In the genomic region with DNA sequence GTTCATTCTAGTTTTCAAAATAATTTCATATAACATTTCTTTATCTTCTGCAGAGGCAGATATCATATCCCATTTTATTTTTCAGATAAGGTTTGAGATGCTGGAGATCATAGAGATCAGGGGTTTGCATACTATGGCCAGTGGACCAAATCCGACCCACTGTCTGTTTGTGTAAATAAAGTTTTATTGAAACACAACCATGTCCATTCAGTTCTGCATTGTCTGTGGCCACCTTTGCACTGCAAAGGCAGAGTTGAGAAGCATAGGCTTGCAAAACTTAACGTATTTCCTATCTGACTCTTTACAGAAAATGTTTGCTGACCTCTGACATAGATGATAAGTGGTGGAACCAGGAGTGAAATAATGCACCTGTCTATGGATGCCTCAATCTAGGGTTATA, we compare ENCODE assay signal across 14 cellular contexts.
DNase-seq lines count a peak whose midpoint lies in the region; ATAC-seq, FAIRE-seq and TF ChIP-seq lines count a peak whose summit lies in the region.
"Had no signal": no experiment of that assay in that cellular context is flagged by ENCODE, and none has a peak within 500 bp of the region (broad histone marks: within the 10 kb centered on the region; RNA-seq: fewer than 3 reads in every experiment).

No MANE protein-coding gene starts in this region.

- intact Hi-C loops in GM12878 (cut with micrococcal nuclease; ENCODE audit: unreplicated experiment) = no loop called here
- intact Hi-C loops in CD8-positive, alpha-beta T cell (cut with DNase I, micrococcal nuclease) = no loop called here

- no peaks in the 10 kb centered on the region for H3K9me3 ChIP-seq in GM12878 (replicated peaks; ENCODE audit: control insufficient read depth, insufficient read depth, low read length)
- no peaks in the 10 kb centered on the region for H3K9me3 ChIP-seq in lung (ENCODE audit: control insufficient read depth in 2 of 2, insufficient read depth in 1 of 2, low read length in 1 of 2)
- no peaks in the 10 kb centered on the region for H3K9me3 ChIP-seq in thoracic aorta
- H3K9me3 ChIP-seq in CD8-positive, alpha-beta T cell (ENCODE audit: low read length) = no peaks in the 10 kb centered on the region
- H3K9me3 ChIP-seq: Caco-2 had no signal

- no TSS peak for BruUV-seq in GM12878 (replicated peaks; lab: Mats Ljungman, UMichigan)

- no peaks in the 10 kb centered on the region for H3K9me3 Mint-ChIP-seq in CD8-positive, alpha-beta T cell

- RAD21 ChIA-PET in GM12878 (lab: Charles Lee; ENCODE audit: unreplicated experiment) = no interaction called here

- H3K4me3 ChIP-seq in GM12878 (no peak overlapping the region), lung (no peak overlapping the region), thoracic aorta (no peak overlapping the region)
- H3K4me3 ChIP-seq in CD8-positive, alpha-beta T cell (ENCODE audit: low read depth, low read length) = no peak overlapping the region
- H3K4me3 ChIP-seq: GM23338 had no signal

- no peaks in the 10 kb centered on the region for H3K36me3 Mint-ChIP-seq in CD8-positive, alpha-beta T cell
- H3K36me3 Mint-ChIP-seq: CD4-positive, alpha-beta memory T cell had no signal

- H3K4me1 ChIP-seq in GM12878 (ENCODE audit: control insufficient read depth, insufficient read depth, low read length) = no peaks in the 10 kb centered on the region
- H3K4me1 ChIP-seq in lung (ENCODE audit: control insufficient read depth in 2 of 2, insufficient read depth in 2 of 2, low read length in 2 of 2) = no peaks in the 10 kb centered on the region
- peaks cover 29 to 67% of the 10 kb centered on the region in 2 donors for H3K4me1 ChIP-seq in thoracic aorta (ENCODE audit: control insufficient read depth in 1 of 2, low read depth in 2 of 2)
- no peaks in the 10 kb centered on the region for H3K4me1 ChIP-seq in CD8-positive, alpha-beta T cell (ENCODE audit: insufficient read depth, low read length)
- H3K4me1 ChIP-seq: Caco-2 had no signal

- no peaks in the 10 kb centered on the region for H3K4me1 Mint-ChIP-seq in CD8-positive, alpha-beta T cell (ENCODE audit: low read depth)
- H3K4me1 Mint-ChIP-seq: CD4-positive, alpha-beta memory T cell; GM23338 had no signal

- FAIRE-seq in GM12878 (lab: Jason Lieb, UNC) = no peak
- FAIRE-seq: G401.6 had no signal

- H3K27me3 ChIP-seq in GM12878 (replicated peaks in 1 of 2; ENCODE audit: control insufficient read depth in 2 of 2, insufficient read depth in 2 of 2, low read length in 1 of 2) = no peaks in the 10 kb centered on the region
- H3K27me3 ChIP-seq in lung (ENCODE audit: control insufficient read depth, insufficient read depth) = no peaks in the 10 kb centered on the region
- no peaks in the 10 kb centered on the region for H3K27me3 ChIP-seq in thoracic aorta (replicated peaks; ENCODE audit: insufficient read depth)
- H3K27me3 ChIP-seq in CD8-positive, alpha-beta T cell (ENCODE audit: insufficient read depth, low read length) = no peaks in the 10 kb centered on the region

- no peak overlapping the region for H3K4me3 Mint-ChIP-seq in CD8-positive, alpha-beta T cell
- H3K4me3 Mint-ChIP-seq: CD4-positive, alpha-beta memory T cell; GM23338; H9 had no signal

- no peak overlapping the region for H3K27ac Mint-ChIP-seq in CD8-positive, alpha-beta T cell
- H3K27ac Mint-ChIP-seq: CD4-positive, alpha-beta memory T cell; GM23338; H9 had no signal

- DNase-seq in GM12878 (ENCODE audit: low read depth, low spot score) (no peak), lung (ENCODE audit: low spot score) (peak; percentile 1), thoracic aorta (ENCODE audit: low spot score) (no peak), dermis blood vessel endothelial cell (no peak)
- no peak for DNase-seq in CD8-positive, alpha-beta T cell
- DNase-seq: Caco-2; CD4-positive, alpha-beta memory T cell; DMS153; DND-41; H9 had no signal

- ATAC-seq in GM12878 (no peak), lung (ENCODE audit: insufficient read depth, low FRiP score) (no peak), thoracic aorta (ENCODE audit: insufficient number of reproducible peaks, low FRiP score, low read depth) (no peak), GM18858 (IDR thresholded peaks at IDR 0.05; ENCODE audit: unreplicated experiment) (no peak)
- no peak for ATAC-seq in CD8-positive, alpha-beta T cell
- ATAC-seq: GM23338, HCT116 had no signal

- SMC1A ChIA-PET in GM12878 (lab: Charles Lee; ENCODE audit: uncharacterized antibody, unreplicated experiment) = interaction anchor here (0.7 kb wide), 1 partner anchor 8 kb away, joined by 3 read pairs; no protein-coding TSS in a partner anchor

- no peaks in the 10 kb centered on the region for H3K79me2 ChIP-seq in GM12878 (ENCODE audit: control insufficient read depth, insufficient read depth, low read length)

- no peak overlapping the region for H3K9ac ChIP-seq in GM12878 (ENCODE audit: control insufficient read depth, insufficient read depth, low read length)

- CTCF ChIA-PET in GM12878 (lab: Yijun Ruan, JAX) = no interaction called here
- CTCF ChIA-PET in CD8-positive, alpha-beta T cell (lab: Charles Lee) = no interaction called here

- no peak for TF ChIP-seq RAD21 in GM12878 (IDR thresholded peaks at IDR 0.05; ENCODE audit: insufficient read depth, low read depth, low read length)

- no peaks in the 10 kb centered on the region for H4K20me1 ChIP-seq in GM12878 (ENCODE audit: control insufficient read depth, insufficient read depth)

- no peak for TF ChIP-seq CTCF in GM12878 (IDR thresholded peaks at IDR 0.05 in 2 of 3, conservative IDR thresholded peaks at IDR 0.05 in 1 of 3; ENCODE audit: control insufficient read depth in 2 of 3, extremely low read depth in 1 of 3, insufficient read depth in 1 of 3, low read depth in 3 of 3, low read length in 3 of 3)
- no peak for TF ChIP-seq CTCF in lung (IDR thresholded peaks at IDR 0.05; ENCODE audit: control extremely low read depth, extremely low read depth)
- no peak for TF ChIP-seq CTCF in thoracic aorta (IDR thresholded peaks at IDR 0.05)
- TF ChIP-seq CTCF in CD8-positive, alpha-beta T cell (IDR thresholded peaks at IDR 0.05) = no peak

- no peak overlapping the region for H2AFZ ChIP-seq in GM12878 (ENCODE audit: control insufficient read depth, low read depth, low read length)

- H3K27ac ChIP-seq in GM12878 (ENCODE audit: control insufficient read depth, insufficient read depth) (no peak overlapping the region), lung (ENCODE audit: low read depth in 1 of 2, low read length in 1 of 2) (no peak overlapping the region), thoracic aorta (peak overlapping the region; percentile 31 to 57)
- H3K27ac ChIP-seq in CD8-positive, alpha-beta T cell (ENCODE audit: low read depth, low read length) = no peak overlapping the region

- H3K36me3 ChIP-seq in GM12878 (ENCODE audit: control insufficient read depth in 2 of 2, insufficient read depth in 2 of 2, low read length in 1 of 2) (no peaks in the 10 kb centered on the region), lung (ENCODE audit: control insufficient read depth in 2 of 2, insufficient read depth in 2 of 2, low read length in 2 of 2) (no peaks in the 10 kb centered on the region), thoracic aorta (no peaks in the 10 kb centered on the region)
- no peaks in the 10 kb centered on the region for H3K36me3 ChIP-seq in CD8-positive, alpha-beta T cell (ENCODE audit: insufficient read depth, low read length)

- TF ChIP-seq EP300 in GM12878 (IDR thresholded peaks at IDR 0.05; ENCODE audit: borderline replicate concordance in 1 of 2, control insufficient read depth in 1 of 2, low read depth in 2 of 2, low read length in 2 of 2) = no peak

- WGBS in GM12878 (ENCODE audit: insufficient coverage, insufficient replicate concordance, low lambda C conversion rate, missing lambda C conversion rate) = 16% methylated on average over 2 of the region's 2 CpGs
- 78% methylated on average over 2 of the region's 2 CpGs for WGBS in lung, 2 donors

- peaks cover 5% of the 10 kb centered on the region for H3K27me3 Mint-ChIP-seq in CD8-positive, alpha-beta T cell (ENCODE audit: low read depth)

- POLR2A ChIA-PET in GM12878 (lab: Charles Lee) = no interaction called here
- POLR2A ChIA-PET in CD8-positive, alpha-beta T cell (lab: Charles Lee) = no interaction called here

- TF ChIP-seq POLR2A in GM12878 (IDR thresholded peaks at IDR 0.05; ENCODE audit: low read depth, low read length) = no peak

- in situ Hi-C loops in GM12878 (cut with MboI) = no loop called here

- H3K4me2 ChIP-seq in GM12878 (ENCODE audit: control insufficient read depth, insufficient read depth) = no peak overlapping the region
- H3K4me2 ChIP-seq: GM23338 had no signal

TF ChIP-seq in GM12878, 131 proteins besides CTCF, POLR2A, EP300 and RAD21:
- TF ChIP-seq, protein P1, sequence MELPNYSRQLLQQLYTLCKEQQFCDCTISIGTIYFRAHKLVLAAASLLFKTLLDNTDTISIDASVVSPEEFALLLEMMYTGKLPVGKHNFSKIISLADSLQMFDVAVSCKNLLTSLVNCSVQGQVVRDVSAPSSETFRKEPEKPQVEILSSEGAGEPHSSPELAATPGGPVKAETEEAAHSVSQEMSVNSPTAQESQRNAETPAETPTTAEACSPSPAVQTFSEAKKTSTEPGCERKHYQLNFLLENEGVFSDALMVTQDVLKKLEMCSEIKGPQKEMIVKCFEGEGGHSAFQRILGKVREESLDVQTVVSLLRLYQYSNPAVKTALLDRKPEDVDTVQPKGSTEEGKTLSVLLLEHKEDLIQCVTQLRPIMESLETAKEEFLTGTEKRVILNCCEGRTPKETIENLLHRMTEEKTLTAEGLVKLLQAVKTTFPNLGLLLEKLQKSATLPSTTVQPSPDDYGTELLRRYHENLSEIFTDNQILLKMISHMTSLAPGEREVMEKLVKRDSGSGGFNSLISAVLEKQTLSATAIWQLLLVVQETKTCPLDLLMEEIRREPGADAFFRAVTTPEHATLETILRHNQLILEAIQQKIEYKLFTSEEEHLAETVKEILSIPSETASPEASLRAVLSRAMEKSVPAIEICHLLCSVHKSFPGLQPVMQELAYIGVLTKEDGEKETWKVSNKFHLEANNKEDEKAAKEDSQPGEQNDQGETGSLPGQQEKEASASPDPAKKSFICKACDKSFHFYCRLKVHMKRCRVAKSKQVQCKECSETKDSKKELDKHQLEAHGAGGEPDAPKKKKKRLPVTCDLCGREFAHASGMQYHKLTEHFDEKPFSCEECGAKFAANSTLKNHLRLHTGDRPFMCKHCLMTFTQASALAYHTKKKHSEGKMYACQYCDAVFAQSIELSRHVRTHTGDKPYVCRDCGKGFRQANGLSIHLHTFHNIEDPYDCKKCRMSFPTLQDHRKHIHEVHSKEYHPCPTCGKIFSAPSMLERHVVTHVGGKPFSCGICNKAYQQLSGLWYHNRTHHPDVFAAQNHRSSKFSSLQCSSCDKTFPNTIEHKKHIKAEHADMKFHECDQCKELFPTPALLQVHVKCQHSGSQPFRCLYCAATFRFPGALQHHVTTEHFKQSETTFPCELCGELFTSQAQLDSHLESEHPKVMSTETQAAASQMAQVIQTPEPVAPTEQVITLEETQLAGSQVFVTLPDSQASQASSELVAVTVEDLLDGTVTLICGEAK (IDR thresholded peaks at IDR 0.05; ENCODE audit: borderline replicate concordance) = peak; percentile 51; the same call in 1 of the 2 replicates
- TF ChIP-seq KAT2A (conservative IDR thresholded peaks at IDR 0.05; ENCODE audit: control insufficient read depth, low read depth, low read length) = no peak

Comparison
In these comparisons a context has a peak if more than half of its experiments do, and no peak if none do; other contexts are left out.
1. H3K27ac ChIP-seq: peak in thoracic aorta (2 of 2); none in GM12878 (single experiment), lung (0 of 2) and CD8-positive, alpha-beta T cell (single experiment).